ENCODE assay signal across 1 cellular context in the genomic region with DNA sequence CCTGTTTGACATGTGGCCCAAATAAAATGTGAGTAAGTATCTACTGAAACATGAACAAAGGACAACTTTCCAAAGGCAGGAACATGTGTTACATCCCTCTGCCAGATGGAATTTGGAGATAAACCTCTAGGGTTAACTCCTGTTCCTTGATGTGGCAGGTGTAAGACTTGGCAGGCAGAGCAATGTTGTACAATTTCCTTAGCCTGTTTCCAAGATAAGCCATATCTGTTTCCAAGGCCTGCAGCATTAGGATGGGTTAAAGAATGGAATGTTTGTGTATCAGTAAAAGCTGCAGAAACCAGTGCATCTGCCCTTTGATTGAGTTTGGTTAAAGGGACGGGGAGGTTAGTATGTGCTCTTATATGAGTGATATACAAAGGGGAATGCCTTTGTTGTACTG.
TF ChIP-seq lines count a peak whose summit lies in the region.

No MANE protein-coding gene starts in this region.

TF ChIP-seq in H1, 55 proteins besides CTCF, POLR2A, EP300 and RAD21 (continued from another document):
- TF ChIP-seq RXRA (IDR thresholded peaks at IDR 0.05; ENCODE audit: insufficient read depth, low read depth, low read length), result no peak
- no peak for TF ChIP-seq KDM1A (IDR thresholded peaks at IDR 0.05; ENCODE audit: borderline replicate concordance, low read length)
- TF ChIP-seq TBP (IDR thresholded peaks at IDR 0.05; ENCODE audit: low read depth, low read length), result no peak
- no peak for TF ChIP-seq CBX5 (IDR thresholded peaks at IDR 0.05; ENCODE audit: low read depth, low read length)
- no peak for TF ChIP-seq ATF2 (IDR thresholded peaks at IDR 0.05; ENCODE audit: low read length)
- TF ChIP-seq SRF (IDR thresholded peaks at IDR 0.05; ENCODE audit: low read depth, low read length), result no peak
- TF ChIP-seq SP2 (IDR thresholded peaks at IDR 0.05; ENCODE audit: low read length), result no peak
- TF ChIP-seq TCF12 (IDR thresholded peaks at IDR 0.05; ENCODE audit: low read depth, low read length), result no peak
TF ChIP-seq in H1: peak in this region for 0.
